Comparison of ENCODE assay signal across 1 cellular context in genomic region chr10:72257051-72257892, GRCh38.
A peak's percentile ranks its signal among the peaks of the same experiment; 100 is the strongest.
TF ChIP-seq lines count a peak whose summit lies in the region.

No MANE protein-coding gene starts in this region.

TF ChIP-seq in HEK293, 187 proteins besides CTCF, POLR2A, EP300 and RAD21 (continued from another document):
- TF ChIP-seq ZNF155 (tag by site-specific recombination; IDR thresholded peaks at IDR 0.05) (no peak), ZNF785 (tag by site-specific recombination; IDR thresholded peaks at IDR 0.05) (no peak), ZNF132 (tag by site-specific recombination; IDR thresholded peaks at IDR 0.05; ENCODE audit: borderline replicate concordance) (no peak), KLF1 (tag by site-specific recombination; IDR thresholded peaks at IDR 0.05) (0 out of 2 replicates have a peak, but pooled peaks have one; percentile 39), ZBTB44 (tag by site-specific recombination; IDR thresholded peaks at IDR 0.05) (no peak), ZBTB21 (tag by site-specific recombination; IDR thresholded peaks at IDR 0.05) (no peak), MZF1 (tag by site-specific recombination; IDR thresholded peaks at IDR 0.05; ENCODE audit: borderline replicate concordance) (peak; percentile 48; the same call in 1 of the 2 replicates), SCRT1 (tag by site-specific recombination; IDR thresholded peaks at IDR 0.05; ENCODE audit: borderline replicate concordance) (peak; percentile 54; the same call in 1 of the 2 replicates), REPIN1 (tag by site-specific recombination; IDR thresholded peaks at IDR 0.05; ENCODE audit: low read depth) (no peak), GLIS1 (tag by site-specific recombination; IDR thresholded peaks at IDR 0.05) (no peak), ZNF335 (tag by site-specific recombination; conservative IDR thresholded peaks at IDR 0.05) (no peak), GFI1B (tag by site-specific recombination; IDR thresholded peaks at IDR 0.05) (no peak), ZNF596 (tag by site-specific recombination; IDR thresholded peaks at IDR 0.05) (no peak), SP3 (tag by site-specific recombination; IDR thresholded peaks at IDR 0.05) (no peak), ZNF148 (tag by site-specific recombination; IDR thresholded peaks at IDR 0.05; ENCODE audit: borderline replicate concordance) (no peak), BCL11B (tag by site-specific recombination; IDR thresholded peaks at IDR 0.05; ENCODE audit: low read depth) (no peak), TCF7L2 (IDR thresholded peaks at IDR 0.05; ENCODE audit: borderline replicate concordance, low read depth, low read length) (no peak), PRDM1 (tag by site-specific recombination; IDR thresholded peaks at IDR 0.05) (0 out of 2 replicates have a peak, but pooled peaks have one; percentile 19), HOXA7 (CRISPR knock-in tag; IDR thresholded peaks at IDR 0.05; ENCODE audit: borderline replicate concordance) (no peak), KLF9 (tag by site-specific recombination; IDR thresholded peaks at IDR 0.05; ENCODE audit: low read depth) (no peak), PRDM2 (tag by site-specific recombination; IDR thresholded peaks at IDR 0.05; ENCODE audit: borderline replicate concordance) (no peak)
